In genomic region chr4:16764622-16765021, GRCh38 we compare ENCODE assay signal across 13 cellular contexts.
DNase-seq lines count a peak whose midpoint lies in the region; ATAC-seq and TF ChIP-seq lines count a peak whose summit lies in the region.
"Had no signal": no experiment of that assay in that cellular context is flagged by ENCODE, and none has a peak within 500 bp of the region (broad histone marks: within the 10 kb centered on the region; RNA-seq: fewer than 3 reads in every experiment).

No MANE protein-coding gene starts in this region.

- ATAC-seq in HG03520 (IDR thresholded peaks at IDR 0.05; ENCODE audit: unreplicated experiment) (no peak), HG03045 (IDR thresholded peaks at IDR 0.05; ENCODE audit: unreplicated experiment) (no peak)

- TF ChIP-seq CTCF in AG10803 (conservative IDR thresholded peaks at IDR 0.05; ENCODE audit: low read length) (0 out of 2 replicates have a peak, but pooled peaks have one; percentile 19), LNCaP clone FGC (IDR thresholded peaks at IDR 0.05; ENCODE audit: control insufficient read depth, extremely low read depth, insufficient read depth) (peak; percentile 47), liver (IDR thresholded peaks at IDR 0.05; ENCODE audit: low read depth, low read length, missing input control) (peak; percentile 53)

- H3K27ac ChIP-seq in liver (ENCODE audit: low read depth in 1 of 2, low read length in 2 of 2), result no peak overlapping the region
- H3K27ac ChIP-seq: colonic mucosa, tibial nerve had no signal

- no peak for DNase-seq in AG10803 (ENCODE audit: low read depth)
- DNase-seq in LNCaP clone FGC (ENCODE audit: low read depth), result no peak
- DNase-seq in dermis blood vessel endothelial cell, result peak; percentile 58
- DNase-seq in EL, result no peak
- no peak for DNase-seq in GF-D8 (lab: John Stamatoyannopoulos, UW)
- DNase-seq: activated effector memory CD4-positive, alpha-beta T cell treated with anti-CD3 and anti-CD28 coated beads, Interleukin-2, amount 50 U/mL, for 16 hours; colonic mucosa; hippocampal formation; NCI-H226 had no signal

- TF ChIP-seq RAD21 in liver (IDR thresholded peaks at IDR 0.05), result peak; percentile 82 to 86

- no peaks in the 10 kb centered on the region for H3K4me1 ChIP-seq in liver (ENCODE audit: control insufficient read depth in 4 of 4, insufficient read depth in 4 of 4, low read length in 3 of 4)
- H3K4me1 ChIP-seq: colonic mucosa had no signal

- H3K36me3 ChIP-seq in liver (ENCODE audit: control insufficient read depth in 4 of 4, insufficient read depth in 3 of 4, low read depth in 1 of 4, low read length in 3 of 4), result no peaks in the 10 kb centered on the region
- H3K36me3 ChIP-seq: colonic mucosa, tibial nerve had no signal

- H3K9me3 ChIP-seq in liver (ENCODE audit: control insufficient read depth in 4 of 4, low read length in 3 of 4), result no peaks in the 10 kb centered on the region
- H3K9me3 ChIP-seq: colonic mucosa, tibial nerve had no signal

- H3K4me3 ChIP-seq in AG10803 (ENCODE audit: low read length) (no peak overlapping the region), LNCaP clone FGC (ENCODE audit: low read depth, low read length) (no peak overlapping the region), liver (ENCODE audit: low read depth in 1 of 3, low read length in 3 of 3) (no peak overlapping the region)
- H3K4me3 ChIP-seq: colonic mucosa, tibial nerve had no signal

- no peak overlapping the region for H3K9ac ChIP-seq in liver (ENCODE audit: low read depth in 1 of 2, low read length in 2 of 2)

- no peaks in the 10 kb centered on the region for H3K27me3 ChIP-seq in liver (ENCODE audit: control insufficient read depth in 4 of 4, insufficient read depth in 4 of 4, low read length in 3 of 4)
- H3K27me3 ChIP-seq: colonic mucosa, tibial nerve had no signal

- WGBS in liver, result 58% methylated on average over 6 of the region's 6 CpGs

TF ChIP-seq in liver, 16 proteins besides CTCF, POLR2A, EP300 and RAD21:
- no peak for TF ChIP-seq RXRA (IDR thresholded peaks at IDR 0.05)
- no peak for TF ChIP-seq FOXA1 (IDR thresholded peaks at IDR 0.05)
- no peak for TF ChIP-seq NR2F2 (IDR thresholded peaks at IDR 0.05)
- TF ChIP-seq REST (IDR thresholded peaks at IDR 0.05), result no peak
- no peak for TF ChIP-seq SP1 (IDR thresholded peaks at IDR 0.05)
- no peak for TF ChIP-seq HNF4A (conservative IDR thresholded peaks at IDR 0.05)
- TF ChIP-seq GABPA (IDR thresholded peaks at IDR 0.05 in 1 of 2, conservative IDR thresholded peaks at IDR 0.05 in 1 of 2), result no peak
- no peak for TF ChIP-seq YY1 (IDR thresholded peaks at IDR 0.05)
- no peak for TF ChIP-seq HNF4G (IDR thresholded peaks at IDR 0.05)
